Comparison of ENCODE assay signal across 23 cellular contexts in the genomic region with DNA sequence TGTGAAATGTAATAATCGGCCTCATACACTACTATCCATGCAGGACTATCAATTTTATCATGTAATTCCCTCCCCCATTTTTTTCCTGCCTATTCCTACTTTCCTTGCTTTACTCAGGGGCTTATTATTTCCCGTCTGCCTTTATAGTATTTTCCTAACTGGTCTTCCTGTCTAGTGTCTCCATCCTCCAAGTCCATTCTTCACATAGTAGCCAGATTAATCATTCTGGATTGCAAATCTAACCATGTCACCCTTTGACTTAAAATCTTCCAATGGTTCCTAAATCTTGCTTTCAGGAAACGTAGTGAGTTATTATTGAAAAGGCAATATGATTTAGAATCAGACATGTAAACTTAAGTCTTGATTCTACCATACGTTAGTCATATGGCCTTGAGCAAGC.
DNase-seq lines count a peak whose midpoint lies in the region; ATAC-seq lines count a peak whose summit lies in the region.
"Had no signal": no experiment of that assay in that cellular context is flagged by ENCODE, and none has a peak within 500 bp of the region (broad histone marks: within the 10 kb centered on the region; RNA-seq: fewer than 3 reads in every experiment).

No MANE protein-coding gene starts in this region.

- POLR2A ChIA-PET in CD4-positive, alpha-beta memory T cell (lab: Charles Lee; ENCODE audit: partially characterized antibody): no interaction called here

- peak; percentile 73 for DNase-seq in HS-5 (ENCODE audit: low read depth)
- peak; percentile 28 for DNase-seq in astrocyte of the hippocampus (ENCODE audit: low read depth, low spot score)
- peak; percentile 22 for DNase-seq in glomerular endothelial cell (ENCODE audit: extremely low read depth, low read depth, low spot score)
- no peak for DNase-seq in CD4-positive, alpha-beta memory T cell
- no peak for DNase-seq in NCI-H187 (lab: John Stamatoyannopoulos, UW)
- DNase-seq in NCI-H2107 treated with DMSO at 0.1 percent for 48 hours (lab: John Stamatoyannopoulos, UW; ENCODE audit: unreplicated experiment): no peak
- DNase-seq: activated CD4-positive, alpha-beta T cell treated with anti-CD3 and anti-CD28 coated beads, Interleukin-2, amount 50 U/mL, for 48 hours; activated CD4-positive, CD25-positive, alpha-beta regulatory T cell; activated CD8-positive, alpha-beta memory T cell treated with anti-CD3 and anti-CD28 coated beads, Interleukin-2, amount 50 U/mL, for 48 hours; Caco-2; cortex of kidney; hypothalamus; NCI-H1436 treated with DMSO at 0.1 percent for 48 hours; NCI-H2171 treated with DMSO at 0.1 percent for 48 hours; NCI-H526 treated with DMSO at 0.1 percent for 48 hours; psoas muscle; stimulated activated CD4-positive, alpha-beta T cell treated with anti-CD3 and anti-CD28 coated beads, Interleukin-4, amount 100 ng/mL, for 24 hours; stimulated activated naive CD8-positive, alpha-beta T cell treated with anti-CD3 and anti-CD28 coated beads, Interleukin-15, Interleukin-2, amounts not matched to agents 100 U/mL and 50 U/mL, for 24 hours; tibial artery had no signal

- H3K9me3 Mint-ChIP-seq in CD4-positive, alpha-beta memory T cell: peaks cover 0 to 5% (median 2%) of the 10 kb centered on the region in 8 donors

- H3K4me3 ChIP-seq in CD4-positive, alpha-beta memory T cell (ENCODE audit: low read length in 2 of 2): no peak overlapping the region
- H3K4me3 ChIP-seq: BLaER1, breast epithelium, psoas muscle, tibial artery had no signal

- no peaks in the 10 kb centered on the region for H3K36me3 Mint-ChIP-seq in CD4-positive, alpha-beta memory T cell

- CTCF ChIA-PET in CD4-positive, alpha-beta memory T cell (lab: Charles Lee; ENCODE audit: partially characterized antibody): no interaction called here

- no peaks in the 10 kb centered on the region for H3K36me3 ChIP-seq in CD4-positive, alpha-beta memory T cell (ENCODE audit: insufficient read depth, low read length)
- H3K36me3 ChIP-seq: BLaER1, breast epithelium, tibial artery had no signal

- no peak overlapping the region for H3K27ac Mint-ChIP-seq in CD4-positive, alpha-beta memory T cell

- ATAC-seq in HG03139 (IDR thresholded peaks at IDR 0.05; ENCODE audit: unreplicated experiment): no peak
- ATAC-seq: psoas muscle; stimulated activated naive CD8-positive, alpha-beta T cell treated with anti-CD3 and anti-CD28 coated beads, Interleukin-15, Interleukin-2, amounts not matched to agents 100 U/mL and 50 U/mL, for 24 hours had no signal

- no peaks in the 10 kb centered on the region for H3K4me1 ChIP-seq in CD4-positive, alpha-beta memory T cell (ENCODE audit: insufficient read depth, low read length)
- H3K4me1 ChIP-seq: BLaER1, breast epithelium, Caco-2, psoas muscle had no signal

- no peaks in the 10 kb centered on the region for H3K4me1 Mint-ChIP-seq in CD4-positive, alpha-beta memory T cell
- H3K4me1 Mint-ChIP-seq: neural crest cell had no signal

- no peaks in the 10 kb centered on the region for H3K9me3 ChIP-seq in CD4-positive, alpha-beta memory T cell (ENCODE audit: control insufficient read depth in 1 of 2, low read length in 2 of 2)
- H3K9me3 ChIP-seq: breast epithelium, Caco-2, psoas muscle, tibial artery had no signal

- no peak overlapping the region for H3K4me3 Mint-ChIP-seq in CD4-positive, alpha-beta memory T cell
- H3K4me3 Mint-ChIP-seq: neural crest cell had no signal

- peaks cover 0 to 1% of the 10 kb centered on the region in 2 donors for H3K27me3 Mint-ChIP-seq in CD4-positive, alpha-beta memory T cell

- no peak overlapping the region for H3K27ac ChIP-seq in CD4-positive, alpha-beta memory T cell (ENCODE audit: low read depth, low read length)
- H3K27ac ChIP-seq: BLaER1, breast epithelium, psoas muscle, tibial artery had no signal

- no peaks in the 10 kb centered on the region for H3K27me3 ChIP-seq in CD4-positive, alpha-beta memory T cell (ENCODE audit: insufficient read depth, low read length)
- H3K27me3 ChIP-seq: BLaER1, breast epithelium, tibial artery had no signal

- intact Hi-C loops in CD4-positive, alpha-beta memory T cell (cut with micrococcal nuclease): no loop called here

Comparison
In these comparisons a context has a peak if more than half of its experiments do, and no peak if none do; other contexts are left out.
1. DNase-seq: peak in HS-5 (single experiment), astrocyte of the hippocampus (single experiment) and glomerular endothelial cell (single experiment); none in CD4-positive, alpha-beta memory T cell (0 of 5), NCI-H187 (0 of 2) and NCI-H2107 treated with DMSO at 0.1 percent for 48 hours (single experiment).